19 cellular contexts compared by ENCODE assay signal in the genomic region with DNA sequence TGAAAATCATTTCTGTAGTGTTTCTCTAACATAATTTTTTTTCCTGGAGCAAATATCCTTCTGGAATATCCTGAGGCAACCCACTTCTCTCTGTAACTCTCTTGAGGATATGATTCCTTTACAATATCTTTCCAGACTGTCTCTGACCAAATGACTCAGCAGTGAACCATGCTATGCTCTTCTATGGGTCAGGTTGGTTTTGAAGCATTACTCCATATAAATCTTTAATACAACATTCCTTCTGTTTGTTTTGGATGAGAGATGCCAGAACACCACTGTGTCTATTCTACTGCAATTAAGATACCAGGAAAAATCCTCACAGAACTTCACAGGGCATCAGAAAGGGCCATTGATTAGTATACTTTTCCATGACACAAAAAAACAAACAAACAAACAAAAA.
DNase-seq lines count a peak whose midpoint lies in the region; ATAC-seq and TF ChIP-seq lines count a peak whose summit lies in the region.
"Had no signal": no experiment of that assay in that cellular context is flagged by ENCODE, and none has a peak within 500 bp of the region (broad histone marks: within the 10 kb centered on the region; RNA-seq: fewer than 3 reads in every experiment).

No MANE protein-coding gene starts in this region.

- in situ Hi-C loops in astrocyte of the spinal cord (cut with HindIII; ENCODE audit: low sequenced_read_pairs), result no loop called here

- DNase-seq in AG08395 (ENCODE audit: low spot score) (peak; percentile 51), LHCN-M2 (ENCODE audit: low read depth) (peak; percentile 1), astrocyte of the spinal cord (ENCODE audit: low read depth, low spot score) (peak; percentile 74), hepatic stellate cell (ENCODE audit: low spot score) (peak; percentile 32), NCI-H510A (lab: John Stamatoyannopoulos, UW) (no peak)
- DNase-seq: activated CD4-positive, alpha-beta T cell treated with anti-CD3 and anti-CD28 coated beads for 1 hour; activated gamma-delta T cell; amygdala; CD4-positive, alpha-beta T cell; cortex of kidney; MM.1S; NCI-H1694 treated with DMSO at 0.1 percent for 48 hours; NCI-H446; T-helper 9 cell; trophoblast cell had no signal

- H3K4me3 ChIP-seq in astrocyte of the spinal cord (ENCODE audit: low read depth, low read length), result no peak overlapping the region

- no peak for ATAC-seq in HG03565 (IDR thresholded peaks at IDR 0.05; ENCODE audit: unreplicated experiment)
- no peak for ATAC-seq in GM21381 (IDR thresholded peaks at IDR 0.05; ENCODE audit: unreplicated experiment)
- ATAC-seq in GM21367 (IDR thresholded peaks at IDR 0.05; ENCODE audit: unreplicated experiment), result no peak
- ATAC-seq: HepG2 had no signal

- TF ChIP-seq CTCF in astrocyte of the spinal cord (IDR thresholded peaks at IDR 0.05; ENCODE audit: low read depth, low read length), result no peak
